Comparison of ENCODE assay signal across 9 cellular contexts in genomic region chrX:132216283-132216682, GRCh38. TPM values are rescaled to one million over a fixed set of nuclear protein-coding genes. Genes with fewer than 3 reads are reported as not detected.
A peak's percentile ranks its signal among the peaks of the same experiment; 100 is the strongest.
DNase-seq lines count a peak whose midpoint lies in the region; ATAC-seq, FAIRE-seq and TF ChIP-seq lines count a peak whose summit lies in the region.
"Had no signal": no experiment of that assay in that cellular context is flagged by ENCODE, and none has a peak within 500 bp of the region (broad histone marks: within the 10 kb centered on the region; RNA-seq: fewer than 3 reads in every experiment).

No MANE protein-coding gene starts in this region.

- no peaks in the 10 kb centered on the region for H3K27me3 ChIP-seq in tibial artery

- no peak for FAIRE-seq in kidney (lab: Jason Lieb, UNC)

- no peak for DNase-seq in activated T-cell treated with anti-CD3 and anti-CD28 coated beads, Interleukin-2, amount 50 U/mL, for 24 hours
- DNase-seq in activated T-cell treated with anti-CD3 and anti-CD28 coated beads for 4 hours (no peak), kidney (no peak), tibial artery (no peak), mesenteric fat pad (ENCODE audit: low spot score) (no peak)
- peak; percentile 4 for DNase-seq in activated CD8-positive, alpha-beta T cell treated with anti-CD3 and anti-CD28 coated beads for 36 hours
- DNase-seq in stimulated activated CD4-positive, alpha-beta T cell treated with anti-CD3 and anti-CD28 coated beads, Interleukin-2, amount 100 ng/mL, for 24 hours, result no peak
- DNase-seq: NCI-H1694 had no signal

- H3K4me1 ChIP-seq in kidney (ENCODE audit: control insufficient read depth in 1 of 2, insufficient read depth in 1 of 2, low read depth in 1 of 2, low read length in 2 of 2), result peaks cover 0 to 6% of the 10 kb centered on the region in 2 donors
- peaks cover 0 to 24% (median 2%) of the 10 kb centered on the region in 4 donors for H3K4me1 ChIP-seq in tibial artery

- peaks cover 36% of the 10 kb centered on the region for H3K27me3 Mint-ChIP-seq in activated T-cell treated with anti-CD3 and anti-CD28 coated beads, Interleukin-2, amount 50 U/mL, for 24 hours
- no peaks in the 10 kb centered on the region for H3K27me3 Mint-ChIP-seq in activated CD8-positive, alpha-beta T cell treated with anti-CD3 and anti-CD28 coated beads for 36 hours

- H3K4me3 ChIP-seq in kidney (ENCODE audit: low read length in 2 of 2) (peak overlapping the region; percentile 88 to 89), tibial artery (peak overlapping the region; percentile 84 to 92)

- peak overlapping the region; percentile 88 for H3K4me3 Mint-ChIP-seq in activated T-cell treated with anti-CD3 and anti-CD28 coated beads, Interleukin-2, amount 50 U/mL, for 24 hours
- peak overlapping the region; percentile 88 for H3K4me3 Mint-ChIP-seq in activated CD8-positive, alpha-beta T cell treated with anti-CD3 and anti-CD28 coated beads for 36 hours

- H3K4me1 Mint-ChIP-seq in activated T-cell treated with anti-CD3 and anti-CD28 coated beads, Interleukin-2, amount 50 U/mL, for 24 hours (ENCODE audit: low read depth), result peaks cover 46% of the 10 kb centered on the region
- H3K4me1 Mint-ChIP-seq in activated CD8-positive, alpha-beta T cell treated with anti-CD3 and anti-CD28 coated beads for 36 hours (ENCODE audit: low read depth), result peaks cover 35% of the 10 kb centered on the region

- intact Hi-C loops in activated CD8-positive, alpha-beta T cell treated with anti-CD3 and anti-CD28 coated beads for 36 hours (cut with micrococcal nuclease), result loop anchor here (10.0 kb wide), 2 partner anchors 269 to 381 kb away; partner anchors contain the start of gene MBNL3
- intact Hi-C loops in kidney (cut with DNase I), result no loop called here
- intact Hi-C loops in tibial artery (cut with DNase I; ENCODE audit: low total_unique reads), result loop anchor here (10.0 kb wide), 1 partner anchor 121 kb away; no protein-coding TSS in a partner anchor

- peak overlapping the region in 1 of 2 donors; percentile 87 for H3K9ac ChIP-seq in kidney (ENCODE audit: low read length in 2 of 2)

- TF ChIP-seq CTCF in activated CD8-positive, alpha-beta T cell treated with anti-CD3 and anti-CD28 coated beads for 36 hours (IDR thresholded peaks at IDR 0.05), result no peak
- no peak for TF ChIP-seq CTCF in kidney (IDR thresholded peaks at IDR 0.05; ENCODE audit: borderline replicate concordance, extremely low read depth, insufficient read depth)
- TF ChIP-seq CTCF in tibial artery (IDR thresholded peaks at IDR 0.05), result no peak

- peak overlapping the region; percentile 89 to 90 for H3K27ac ChIP-seq in kidney (ENCODE audit: low read depth in 2 of 2, low read length in 2 of 2)
- peak overlapping the region; percentile 96 to 99 for H3K27ac ChIP-seq in tibial artery

- POLR2A ChIA-PET in activated CD8-positive, alpha-beta T cell treated with anti-CD3 and anti-CD28 coated beads for 36 hours (lab: Charles Lee), result interaction anchor here (0.7 to 1.6 kb wide), 3 partner anchors 13 to 192 kb away, joined by 3 to 4 read pairs (median 3); no protein-coding TSS in a partner anchor

- H3K36me3 Mint-ChIP-seq in activated T-cell treated with anti-CD3 and anti-CD28 coated beads, Interleukin-2, amount 50 U/mL, for 24 hours (ENCODE audit: low read depth), result peaks cover 37% of the 10 kb centered on the region
- peaks cover 25% of the 10 kb centered on the region for H3K36me3 Mint-ChIP-seq in activated CD8-positive, alpha-beta T cell treated with anti-CD3 and anti-CD28 coated beads for 36 hours (ENCODE audit: low read depth)

- H3K9me3 ChIP-seq in kidney (ENCODE audit: control insufficient read depth in 1 of 2, low read length in 2 of 2) (no peaks in the 10 kb centered on the region), tibial artery (no peaks in the 10 kb centered on the region)

- CTCF ChIA-PET in activated CD8-positive, alpha-beta T cell treated with anti-CD3 and anti-CD28 coated beads for 36 hours (lab: Charles Lee), result interaction anchor here (1.0 kb wide), 1 partner anchor 124 kb away, joined by 3 read pairs; no protein-coding TSS in a partner anchor

- no peaks in the 10 kb centered on the region for H3K9me3 Mint-ChIP-seq in activated T-cell treated with anti-CD3 and anti-CD28 coated beads, Interleukin-2, amount 50 U/mL, for 24 hours
- no peaks in the 10 kb centered on the region for H3K9me3 Mint-ChIP-seq in activated CD8-positive, alpha-beta T cell treated with anti-CD3 and anti-CD28 coated beads for 36 hours

- no peak for ATAC-seq in activated CD8-positive, alpha-beta T cell treated with anti-CD3 and anti-CD28 coated beads for 36 hours
- no peak for ATAC-seq in GM21390 (IDR thresholded peaks at IDR 0.05; ENCODE audit: unreplicated experiment)

- no peaks in the 10 kb centered on the region for H3K36me3 ChIP-seq in kidney (ENCODE audit: control insufficient read depth in 1 of 2, insufficient read depth in 2 of 2, low read length in 2 of 2)
- H3K36me3 ChIP-seq in tibial artery, result no peaks in the 10 kb centered on the region

- peak overlapping the region; percentile 98 for H3K27ac Mint-ChIP-seq in activated T-cell treated with anti-CD3 and anti-CD28 coated beads, Interleukin-2, amount 50 U/mL, for 24 hours
- peak overlapping the region; percentile 93 for H3K27ac Mint-ChIP-seq in activated CD8-positive, alpha-beta T cell treated with anti-CD3 and anti-CD28 coated beads for 36 hours

RNA-seq across cellular contexts. Expression of gene RAP2C, which starts 3.0 kb away (rescaled TPM):
- total RNA-seq in activated CD8-positive, alpha-beta T cell treated with anti-CD3 and anti-CD28 coated beads for 36 hours, result 10 to 100 TPM; 28.7 to 30.1 TPM
- 22.8 TPM for total RNA-seq in kidney
- 14.2 TPM for polyA plus RNA-seq in kidney (ENCODE audit: insufficient read depth, low read depth, low replicate concordance)
- 25.7 TPM for total RNA-seq in mesenteric fat pad
